Comparison of ENCODE assay signal across 1 cellular context in genomic region chr19:18496167-18496979, GRCh38.
TF ChIP-seq lines count a peak whose summit lies in the region.

No MANE protein-coding gene starts in this region.

TF ChIP-seq in IMR-90, 13 proteins besides CTCF, POLR2A, EP300 and RAD21 (continued from another document):
- TF ChIP-seq MAZ (IDR thresholded peaks at IDR 0.05; ENCODE audit: borderline replicate concordance, low read depth, low read length) (peak; percentile 21; the same call in 1 of the 2 replicates), USF2 (IDR thresholded peaks at IDR 0.05; ENCODE audit: low read depth, low read length) (no peak), MXI1 (IDR thresholded peaks at IDR 0.05; ENCODE audit: borderline replicate concordance, low read depth, low read length) (no peak), FOS (IDR thresholded peaks at IDR 0.05; ENCODE audit: low read depth, low read length) (peak; percentile 24; the same call in 1 of the 2 replicates), BHLHE40 (IDR thresholded peaks at IDR 0.05; ENCODE audit: low read depth, low read length) (no peak), NFE2L2 (IDR thresholded peaks at IDR 0.05; ENCODE audit: low read depth, low read length) (peak; percentile 26; the same call in 1 of the 2 replicates), CHD1 (IDR thresholded peaks at IDR 0.05; ENCODE audit: low read depth, low read length) (no peak), RCOR1 (IDR thresholded peaks at IDR 0.05; ENCODE audit: insufficient replicate concordance, low read length) (no peak), CEBPB (IDR thresholded peaks at IDR 0.05; ENCODE audit: low read depth, low read length) (peak; percentile 33; the same call in 1 of the 2 replicates), MAFK (IDR thresholded peaks at IDR 0.05; ENCODE audit: low read depth, low read length) (no peak), RFX5 (IDR thresholded peaks at IDR 0.05; ENCODE audit: low read depth, low read length) (no peak), SMC3 (IDR thresholded peaks at IDR 0.05; ENCODE audit: low read depth, low read length) (no peak)
